Comparison of ENCODE assay signal across 25 cellular contexts in the genomic region with DNA sequence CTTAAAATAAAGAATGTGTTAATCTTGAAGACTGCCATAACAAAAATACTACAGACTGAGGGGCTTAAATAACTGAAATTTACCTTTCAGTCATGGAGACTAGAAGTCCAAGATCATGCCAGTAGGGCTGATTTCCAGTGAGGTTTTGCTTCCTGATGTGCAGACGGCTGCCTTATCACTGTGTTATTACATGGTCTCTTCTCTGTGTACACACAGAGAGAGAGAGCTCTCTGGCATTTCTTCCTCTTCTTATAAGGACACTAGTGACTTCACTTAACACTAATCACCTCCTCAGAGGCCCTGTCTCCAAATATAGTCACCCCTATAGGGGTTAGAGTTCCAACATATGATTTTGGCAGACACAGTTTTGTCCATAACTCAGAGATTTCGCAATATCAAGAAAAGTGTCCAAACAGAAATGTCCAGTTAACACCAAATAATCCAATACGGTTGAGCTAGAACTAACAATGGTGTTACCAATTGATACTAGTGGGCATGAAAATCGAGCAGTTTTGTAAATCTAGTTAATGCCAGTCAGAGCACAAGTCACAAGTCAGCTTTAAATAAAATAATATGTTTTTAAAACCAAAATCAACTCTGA.
DNase-seq lines count a peak whose midpoint lies in the region; ATAC-seq, FAIRE-seq and TF ChIP-seq lines count a peak whose summit lies in the region.
"Had no signal": no experiment of that assay in that cellular context is flagged by ENCODE, and none has a peak within 500 bp of the region (broad histone marks: within the 10 kb centered on the region; RNA-seq: fewer than 3 reads in every experiment).

No MANE protein-coding gene starts in this region.

- H3K27me3 ChIP-seq in body of pancreas, result no peaks in the 10 kb centered on the region
- H3K27me3 ChIP-seq in left ventricle myocardium inferior (ENCODE audit: low read depth), result no peaks in the 10 kb centered on the region
- H3K27me3 ChIP-seq: SJCRH30 had no signal

- TF ChIP-seq CTCF in body of pancreas (IDR thresholded peaks at IDR 0.05) (no peak), chondrocyte (IDR thresholded peaks at IDR 0.05) (no peak), left ventricle myocardium inferior (IDR thresholded peaks at IDR 0.05; ENCODE audit: borderline replicate concordance) (no peak)

- FAIRE-seq in urothelium cell line (lab: Jason Lieb, UNC), result peak; percentile 46

- 39 to 41% methylated on average over 4 of the region's 4 CpGs for WGBS in body of pancreas, 2 donors

- intact Hi-C loops in body of pancreas (cut with DNase I), result no loop called here
- intact Hi-C loops in left ventricle myocardium inferior (cut with micrococcal nuclease), result no loop called here

- no peak overlapping the region for H3K4me3 Mint-ChIP-seq in chondrocyte (ENCODE audit: unreplicated experiment)
- H3K4me3 Mint-ChIP-seq: GM23338 had no signal

- no peak for TF ChIP-seq POLR2A in body of pancreas (IDR thresholded peaks at IDR 0.05)

- H3K4me1 ChIP-seq in body of pancreas (no peaks in the 10 kb centered on the region), left ventricle myocardium inferior (no peaks in the 10 kb centered on the region)
- H3K4me1 ChIP-seq: SJCRH30 had no signal

- no peak overlapping the region for H3K27ac Mint-ChIP-seq in chondrocyte (ENCODE audit: unreplicated experiment)
- H3K27ac Mint-ChIP-seq: GM23338 had no signal

- H3K9me3 ChIP-seq in body of pancreas, result no peaks in the 10 kb centered on the region
- H3K9me3 ChIP-seq in left ventricle myocardium inferior (replicated peaks), result peaks cover 5% of the 10 kb centered on the region
- H3K9me3 ChIP-seq: SJCRH30 had no signal

- peaks cover 3% of the 10 kb centered on the region for H3K9me3 Mint-ChIP-seq in chondrocyte (ENCODE audit: low read depth)
- H3K9me3 Mint-ChIP-seq: GM23338 had no signal

- H3K4me3 ChIP-seq in body of pancreas (no peak overlapping the region), left ventricle myocardium inferior (no peak overlapping the region)
- H3K4me3 ChIP-seq: GM23338, PC-9, SJCRH30 had no signal

- H3K27me3 Mint-ChIP-seq in chondrocyte (ENCODE audit: low read depth), result no peaks in the 10 kb centered on the region

- H3K36me3 Mint-ChIP-seq in chondrocyte (ENCODE audit: low read depth), result no peaks in the 10 kb centered on the region

- DNase-seq in NCI-H748 (lab: John Stamatoyannopoulos, UW; ENCODE audit: unreplicated experiment) (peak; percentile 10), NCI-H748 treated with DMSO at 0.1 percent for 48 hours (lab: John Stamatoyannopoulos, UW) (no peak), OCI-M1 (lab: John Stamatoyannopoulos, UW) (peak; percentile 47), body of pancreas (no peak), urothelium cell line (ENCODE audit: low spot score) (no peak), chondrocyte (ENCODE audit: low spot score) (no peak), left ventricle myocardium inferior (no peak), EL (no peak)
- DNase-seq: 8988T; Calu3; HCEC 1CT; KBM-7; MV-4-11; NCI-H1105 treated with DMSO at 0.1 percent for 48 hours; NCI-H1694; NCI-H2029 treated with DMSO at 0.1 percent for 48 hours; NCI-H446 treated with DMSO at 0.1 percent for 48 hours; NCI-H526; NK-92 treated with Interleukin-12 subunit alpha and Interleukin-12 subunit beta, amount 100 ng/mL, for 24 hours; PC-9; SJCRH30 had no signal

- no peak overlapping the region for H3K27ac ChIP-seq in body of pancreas
- H3K27ac ChIP-seq in left ventricle myocardium inferior (replicated peaks), result no peak overlapping the region
- H3K27ac ChIP-seq: HL-60, PC-9, SJCRH30 had no signal

- H3K36me3 ChIP-seq in body of pancreas (replicated peaks in 1 of 2; ENCODE audit: insufficient read depth in 1 of 2, low read depth in 2 of 2), result no peaks in the 10 kb centered on the region
- H3K36me3 ChIP-seq in left ventricle myocardium inferior, result no peaks in the 10 kb centered on the region
- H3K36me3 ChIP-seq: SJCRH30 had no signal

- ATAC-seq in body of pancreas, result peak; percentile 30
- ATAC-seq: GM23338, Right ventricle myocardium inferior, SK-N-SH treated with all-trans-retinoic acid at 6 μM for 48 hours had no signal

- no peaks in the 10 kb centered on the region for H3K4me1 Mint-ChIP-seq in chondrocyte (ENCODE audit: low read depth)

Comparison
In these comparisons a context has a peak if more than half of its experiments do, and no peak if none do; other contexts are left out.
1. DNase-seq: peak in NCI-H748 (single experiment) and OCI-M1 (single experiment); none in NCI-H748 treated with DMSO at 0.1 percent for 48 hours (single experiment), body of pancreas (0 of 4), urothelium cell line (single experiment), chondrocyte (single experiment), left ventricle myocardium inferior (single experiment) and EL (single experiment).